ENCODE assay signal across 1 cellular context in genomic region chr3:126509565-126510322, GRCh38.
TF ChIP-seq lines count a peak whose summit lies in the region.

No MANE protein-coding gene starts in this region.

TF ChIP-seq in GM23338, 12 proteins besides CTCF, POLR2A, EP300 and RAD21 (continued from another document):
- TF ChIP-seq ZNF462 (CRISPR knock-in tag; IDR thresholded peaks at IDR 0.05) (no peak), ETS1 (IDR thresholded peaks at IDR 0.05) (no peak)
